Comparison of ENCODE assay signal across 8 cellular contexts in genomic region chr16:74601131-74601871, GRCh38. TPM values are rescaled to one million over a fixed set of nuclear protein-coding genes. Genes with fewer than 3 reads are reported as not detected.
A peak's percentile ranks its signal among the peaks of the same experiment; 100 is the strongest.
DNase-seq lines count a peak whose midpoint lies in the region; ATAC-seq, FAIRE-seq and TF ChIP-seq lines count a peak whose summit lies in the region.

No MANE protein-coding gene starts in this region.

- no peak for TF ChIP-seq CTCF in mucosa of descending colon (IDR thresholded peaks at IDR 0.05)

- H3K36me3 ChIP-seq in mucosa of descending colon (ENCODE audit: low read depth): no peaks in the 10 kb centered on the region

- H3K4me3 ChIP-seq in mucosa of descending colon: no peak overlapping the region

- DNase-seq in GM18507 (ENCODE audit: extremely low spot score, insufficient read length, low read depth) (no peak), mucosa of descending colon (peak; percentile 61 to 76 (median 65)), Ammon's horn (ENCODE audit: low spot score) (no peak), glomerular visceral epithelial cell (ENCODE audit: extremely low spot score) (no peak), NCI-H2029 (lab: John Stamatoyannopoulos, UW) (no peak), SKM-1 treated with dmso at 0.1 percent for 144 hours (lab: John Stamatoyannopoulos, UW; ENCODE audit: unreplicated experiment) (no peak)
- DNase-seq in activated CD4-positive, alpha-beta T cell treated with anti-CD3 and anti-CD28 coated beads, Interleukin-2, amount 50 U/mL, for 4 hours: peak; percentile 41 to 45

- ATAC-seq in HG03378 (IDR thresholded peaks at IDR 0.05; ENCODE audit: unreplicated experiment) (peak; percentile 65), mucosa of descending colon (peak; percentile 96)

- intact Hi-C loops in mucosa of descending colon (cut with DNase I, micrococcal nuclease): no loop called here

- H3K9me3 ChIP-seq in mucosa of descending colon: no peaks in the 10 kb centered on the region

- H3K4me1 ChIP-seq in mucosa of descending colon (ENCODE audit: low read depth): peaks cover 22% of the 10 kb centered on the region

- peak; percentile 33 for FAIRE-seq in GM18507 (lab: Jason Lieb, UNC)

RNA-seq across cellular contexts. Expression of gene GLG1, which starts 5.6 kb away (rescaled TPM):
- total RNA-seq in mucosa of descending colon: 100 to 1,000 TPM in 1 of 3 donors, 10 to 100 TPM in 2; 91.3 to 122 (median 99.7) TPM

Comparison
In these comparisons a context has a peak if more than half of its experiments do, and no peak if none do; other contexts are left out.
1. DNase-seq: peak in activated CD4-positive, alpha-beta T cell treated with anti-CD3 and anti-CD28 coated beads, Interleukin-2, amount 50 U/mL, for 4 hours (2 of 2) and mucosa of descending colon (3 of 3); none in GM18507 (single experiment), Ammon's horn (single experiment), glomerular visceral epithelial cell (single experiment), NCI-H2029 (single experiment) and SKM-1 treated with dmso at 0.1 percent for 144 hours (single experiment).